8 cellular contexts compared by ENCODE assay signal in genomic region chr16:84504420-84505248, GRCh38. TPM values are rescaled to one million over a fixed set of nuclear protein-coding genes. Genes with fewer than 3 reads are reported as not detected.
DNase-seq lines count a peak whose midpoint lies in the region; ATAC-seq and TF ChIP-seq lines count a peak whose summit lies in the region.

TSS of gene MEAK7 (minus strand) at chr16:84504659. CDS start at chr16:84498086, 6,573 bp downstream.

- peak; percentile 96 for DNase-seq in DMS153 treated with DMSO at 0.1 percent for 48 hours (lab: John Stamatoyannopoulos, UW; ENCODE audit: unreplicated experiment)
- peak; percentile 97 for DNase-seq in HuH-7.5 (ENCODE audit: low spot score)
- DNase-seq in SJCRH30 = peak; percentile 94 to 95
- DNase-seq in activated naive CD4-positive, alpha-beta T cell (lab: John Stamatoyannopoulos, UW) = peak; percentile 85 to 97 (median 92)
- peak; percentile 91 to 96 for DNase-seq in foreskin keratinocyte

- peak within 1 kb of the TSS; percentile 32; the same call in 1 of the 2 replicates for H3K27ac ChIP-seq in SJCRH30
- H3K27ac ChIP-seq in foreskin keratinocyte = peak within 1 kb of the TSS; percentile 41
- H3K27ac ChIP-seq in subcutaneous abdominal adipose tissue (ENCODE audit: low read depth, low read length) = peak within 1 kb of the TSS; percentile 75

- H3K36me3 ChIP-seq in SJCRH30 = no peaks in the 10 kb centered on the region
- H3K36me3 ChIP-seq in neuron (ENCODE audit: insufficient read depth, low read length) = peaks cover 6% of the 10 kb centered on the region
- H3K36me3 ChIP-seq in subcutaneous abdominal adipose tissue (ENCODE audit: control insufficient read depth in 5 of 5, insufficient read depth in 5 of 5, low read length in 5 of 5) = peaks cover 0 to 8% (median 2%) of the 10 kb centered on the region in 5 donors

- H3K9me3 ChIP-seq in SJCRH30 (replicated peaks) (no peaks in the 10 kb centered on the region), neuron (ENCODE audit: low read length) (no peaks in the 10 kb centered on the region), subcutaneous abdominal adipose tissue (ENCODE audit: control insufficient read depth in 5 of 5, low read length in 5 of 5) (no peaks in the 10 kb centered on the region)

- peak; percentile 25 for TF ChIP-seq CTCF in foreskin keratinocyte (conservative IDR thresholded peaks at IDR 0.05)

- ATAC-seq in GM21526 (IDR thresholded peaks at IDR 0.05; ENCODE audit: low FRiP score, unreplicated experiment) (peak; percentile 92), foreskin keratinocyte (peak; percentile 88)

- H3K27me3 ChIP-seq in SJCRH30 (no peaks in the 10 kb centered on the region), foreskin keratinocyte (no peaks in the 10 kb centered on the region), neuron (ENCODE audit: insufficient read depth, low read length) (no peaks in the 10 kb centered on the region), subcutaneous abdominal adipose tissue (ENCODE audit: control insufficient read depth in 5 of 5, insufficient read depth in 4 of 5, low read length in 5 of 5) (peaks cover 0 to 1% (median 0%) of the 10 kb centered on the region in 5 donors)

- H3K4me3 ChIP-seq in SJCRH30 (peak within 1 kb of the TSS; percentile 78), neuron (ENCODE audit: low read length) (peak within 1 kb of the TSS; percentile 66), subcutaneous abdominal adipose tissue (ENCODE audit: low read depth in 1 of 5, low read length in 5 of 5) (peak within 1 kb of the TSS; percentile 80 to 87 (median 83))

- peak within 1 kb of the TSS in 4 of 5 donors; percentile 78 to 88 (median 82) for H3K9ac ChIP-seq in subcutaneous abdominal adipose tissue (ENCODE audit: low read length in 5 of 5)

- peak within 1 kb of the TSS; percentile 18 for H2AFZ ChIP-seq in neuron (ENCODE audit: low read depth, low read length)

- H3K4me1 ChIP-seq in SJCRH30 (peaks cover 4% of the 10 kb centered on the region; the same call in 1 of the 2 replicates), foreskin keratinocyte (peaks cover 29% of the 10 kb centered on the region), neuron (ENCODE audit: insufficient read depth, low read length) (peaks cover 29% of the 10 kb centered on the region), subcutaneous abdominal adipose tissue (ENCODE audit: control insufficient read depth in 5 of 5, insufficient read depth in 5 of 5, low read length in 5 of 5) (peaks cover 3 to 40% (median 20%) of the 10 kb centered on the region in 5 donors)

RNA-seq across cellular contexts. Expression of gene MEAK7, which starts in this region (rescaled TPM):
- 4.8 and 5.1 TPM in 2 replicates for total RNA-seq in SJCRH30 (2014; rRNA removed; shearing (Covaris generic))
- total RNA-seq in foreskin keratinocyte = 64.9 and 77.9 TPM in 2 replicates
- polyA plus RNA-seq in foreskin keratinocyte = 42.9 and 44.8 TPM in 2 replicates

Comparison
In these comparisons a context has a peak if more than half of its experiments do, and no peak if none do; other contexts are left out.
1. Peak in every context shown above with its lines: DNase-seq, ATAC-seq, H3K4me3 ChIP-seq and H3K27ac ChIP-seq.
2. RNA of gene MEAK7 (total RNA-seq): 64.9 to 77.9 TPM in foreskin keratinocyte; 4.8 to 5.1 TPM in SJCRH30; every median in the first group is over 10 times any median in the second.